ENCODE assay signal across 10 cellular contexts in the genomic region with DNA sequence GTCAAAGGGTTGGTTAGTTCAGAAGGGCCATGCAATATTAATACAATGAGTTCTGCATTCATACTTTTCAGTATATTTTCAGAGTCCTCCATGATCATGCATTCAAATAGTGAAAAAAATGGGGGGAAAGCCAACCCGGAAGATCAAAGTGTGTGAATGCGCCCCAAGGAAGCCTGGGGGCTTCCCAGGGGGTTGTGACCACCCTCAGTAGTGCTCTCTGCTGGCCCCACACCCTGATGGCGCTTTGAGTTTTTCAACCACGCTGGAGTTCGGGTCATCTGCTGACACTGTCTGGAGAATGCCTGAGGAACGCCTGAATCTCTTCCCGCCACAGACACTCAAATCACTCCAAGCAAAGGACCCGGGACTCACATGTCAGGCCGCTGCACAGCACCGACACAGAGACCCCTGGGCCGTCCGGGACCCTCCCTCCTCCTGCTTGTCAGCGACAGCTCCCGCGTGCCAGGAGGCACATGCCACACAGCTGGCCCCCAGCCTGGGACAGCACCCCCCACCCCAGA. TPM values are rescaled to one million over a fixed set of nuclear protein-coding genes. Genes with fewer than 3 reads are reported as not detected.
DNase-seq lines count a peak whose midpoint lies in the region; ATAC-seq, FAIRE-seq and TF ChIP-seq lines count a peak whose summit lies in the region.
"Had no signal": no experiment of that assay in that cellular context is flagged by ENCODE, and none has a peak within 500 bp of the region (broad histone marks: within the 10 kb centered on the region; RNA-seq: fewer than 3 reads in every experiment).

No MANE protein-coding gene starts in this region.

- H3K9me3 ChIP-seq in endocrine pancreas (ENCODE audit: control insufficient read depth, low read length) (no peaks in the 10 kb centered on the region), A673 (ENCODE audit: low read depth, low read length, poor library complexity, severe bottlenecking) (no peaks in the 10 kb centered on the region)

- ATAC-seq in HG03095 (IDR thresholded peaks at IDR 0.05; ENCODE audit: unreplicated experiment) = no peak

- no peak overlapping the region for H3K27ac ChIP-seq in A673 (ENCODE audit: low read depth, low read length, poor library complexity, severe bottlenecking)

- peak overlapping the region; percentile 91 for H3K4me3 ChIP-seq in AG10803 (ENCODE audit: low read length)
- peak overlapping the region; percentile 61 for H3K4me3 ChIP-seq in endocrine pancreas (ENCODE audit: control insufficient read depth, insufficient read depth, low read length)
- H3K4me3 ChIP-seq in A673 (ENCODE audit: low read depth, low read length, poor library complexity, severe bottlenecking) = no peak overlapping the region

- CTCF ChIA-PET in A673 (lab: Charles Lee) = no interaction called here

- peak overlapping the region; percentile 65 for H3K9ac ChIP-seq in endocrine pancreas (ENCODE audit: control insufficient read depth, insufficient read depth, low read length)

- TF ChIP-seq CTCF in AG10803 (conservative IDR thresholded peaks at IDR 0.05; ENCODE audit: low read length) (peak; percentile 34; the same call in 1 of the 2 replicates), A673 (conservative IDR thresholded peaks at IDR 0.05; ENCODE audit: low read depth, low read length) (no peak)

- intact Hi-C loops in A673 (cut with micrococcal nuclease; ENCODE audit: unreplicated experiment) = no loop called here

- FAIRE-seq in frontal cortex (lab: Jason Lieb, UNC) = no peak
- FAIRE-seq: colon had no signal

- H3K27me3 ChIP-seq in endocrine pancreas (ENCODE audit: control insufficient read depth, insufficient read depth, low read length) = no peaks in the 10 kb centered on the region
- H3K27me3 ChIP-seq in A673 (replicated peaks; ENCODE audit: insufficient read depth, low read depth, low read length, poor library complexity) = peaks cover 32% of the 10 kb centered on the region

- POLR2A ChIA-PET in A673 (lab: Charles Lee; ENCODE audit: low non-redundant PET) = interaction anchor here (0.7 kb wide), 1 partner anchor 36 kb away, joined by 8 read pairs; no protein-coding TSS in a partner anchor

- DNase-seq in AG10803 (ENCODE audit: low read depth) (no peak), NAMALWA (ENCODE audit: low spot score) (peak; percentile 53), myocyte (ENCODE audit: low read depth) (peak; percentile 69), superior temporal gyrus (ENCODE audit: extremely low spot score) (no peak), frontal cortex (ENCODE audit: low spot score in 2 of 2) (no peak), A673 (ENCODE audit: low spot score) (no peak)
- DNase-seq: stimulated activated naive CD8-positive, alpha-beta T cell treated with anti-CD3 and anti-CD28 coated beads, Interleukin-15, amount 100 ng/mL, for 72 hours had no signal

- H3K36me3 ChIP-seq in endocrine pancreas (ENCODE audit: control insufficient read depth, insufficient read depth, low read length) (no peaks in the 10 kb centered on the region), A673 (ENCODE audit: insufficient read depth, low read length, poor library complexity, severe bottlenecking) (no peaks in the 10 kb centered on the region)

- H3K4me1 ChIP-seq in endocrine pancreas (ENCODE audit: control insufficient read depth, insufficient read depth, low read length) (no peaks in the 10 kb centered on the region), A673 (ENCODE audit: insufficient read depth, low read length, poor library complexity, severe bottlenecking) (no peaks in the 10 kb centered on the region)

- no TSS peak for BruUV-seq in A673 (replicated peaks; lab: Mats Ljungman, UMichigan)

RNA-seq across cellular contexts. Expression of gene TNS3, which starts 1.0 kb away (rescaled TPM):
- total RNA-seq in myocyte (241 and 322 TPM in 2 replicates), frontal cortex (6.1 TPM), A673 (2021) (0.04 TPM in 1 of 2 replicates, not detected in the other)
- polyA plus RNA-seq in myocyte (2012) = 267 TPM

Comparison
In these comparisons a context has a peak if more than half of its experiments do, and no peak if none do; other contexts are left out.
1. DNase-seq: peak in NAMALWA (single experiment) and myocyte (single experiment); none in AG10803 (single experiment), superior temporal gyrus (single experiment), frontal cortex (0 of 2) and A673 (single experiment).
2. RNA of gene TNS3, which starts 1.0 kb away (total RNA-seq): 241 to 322 TPM in myocyte; 6.1 TPM in frontal cortex (single experiment) and 0.04 TPM in A673; every median in the first group is over 10 times any median in the second.